In the genomic region with DNA sequence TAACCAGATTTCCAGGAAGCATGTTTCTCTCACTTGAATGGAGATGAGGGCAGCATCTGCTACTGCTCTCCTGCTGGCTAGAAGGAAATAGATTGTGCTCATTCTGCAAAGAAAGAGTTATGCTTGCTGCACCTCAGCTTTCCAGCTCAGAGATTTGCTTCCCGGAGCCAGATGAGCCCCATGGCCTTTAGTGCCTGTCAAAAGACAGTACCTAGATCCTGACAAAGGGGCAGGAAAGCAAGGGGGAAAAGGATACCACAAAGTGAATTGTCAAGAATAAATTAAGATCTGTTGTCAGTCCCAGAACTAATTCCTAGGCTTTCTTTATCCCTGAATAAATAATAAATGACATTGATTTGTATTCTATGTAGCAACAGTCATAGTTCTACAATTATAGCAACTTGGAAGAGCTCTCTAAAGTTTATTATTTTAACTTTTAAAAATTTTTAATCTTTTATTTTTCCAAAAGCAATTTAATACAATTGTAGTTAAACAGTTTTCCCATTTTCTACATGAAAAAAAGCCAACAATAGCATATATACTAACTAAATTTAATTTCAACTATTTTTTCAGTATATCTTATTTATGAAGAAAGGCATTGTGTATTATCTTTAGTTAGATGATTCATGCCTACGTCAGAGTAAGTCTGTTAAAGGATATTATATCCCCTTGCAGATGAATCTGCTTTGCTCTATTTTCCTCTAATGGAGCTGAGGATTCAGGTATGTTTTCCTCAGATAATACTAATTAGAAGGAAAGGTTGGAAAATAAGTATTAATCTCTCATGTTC, we compare ENCODE assay signal across 14 cellular contexts.
DNase-seq lines count a peak whose midpoint lies in the region; ATAC-seq lines count a peak whose summit lies in the region.
"Had no signal": no experiment of that assay in that cellular context is flagged by ENCODE, and none has a peak within 500 bp of the region (broad histone marks: within the 10 kb centered on the region; RNA-seq: fewer than 3 reads in every experiment).

No MANE protein-coding gene starts in this region.

- no peak overlapping the region for H3K18ac ChIP-seq in mesenchymal stem cell (ENCODE audit: low read depth in 1 of 2, low read length in 2 of 2)

- ATAC-seq in stimulated activated naive CD8-positive, alpha-beta T cell treated with anti-CD3 and anti-CD28 coated beads, Interleukin-15, Interleukin-2, amounts not matched to agents 100 U/mL and 50 U/mL, for 24 hours = no peak
- ATAC-seq: heart left ventricle, left cardiac atrium had no signal

- WGBS in mesenchymal stem cell = 43% methylated on average over 2 of the region's 2 CpGs

- no peak overlapping the region for H3K9ac ChIP-seq in mesenchymal stem cell (ENCODE audit: low read length)

- H3K79me1 ChIP-seq in mesenchymal stem cell (replicated peaks; ENCODE audit: low read length, poor library complexity, severe bottlenecking) = no peaks in the 10 kb centered on the region

- no peak overlapping the region for H3K23ac ChIP-seq in mesenchymal stem cell (ENCODE audit: low read length in 2 of 2)

- H2BK120ac ChIP-seq in mesenchymal stem cell (ENCODE audit: low read depth, low read length) = no peak overlapping the region

- no peak overlapping the region for H2BK12ac ChIP-seq in mesenchymal stem cell (ENCODE audit: low read length in 2 of 2)

- no peak overlapping the region for H3K14ac ChIP-seq in mesenchymal stem cell (ENCODE audit: low read length in 2 of 2)

- peak; percentile 76 for DNase-seq in DMS 273 treated with DMSO at 0.1 percent for 48 hours (lab: John Stamatoyannopoulos, UW)
- DNase-seq in NCI-H2227 treated with DMSO at 0.1 percent for 48 hours (lab: John Stamatoyannopoulos, UW) = peak; percentile 31
- peak; percentile 45 for DNase-seq in cerebellum (ENCODE audit: low spot score)
- DNase-seq in mesenchymal stem cell = no peak
- DNase-seq in islet precursor cell = no peak
- no peak for DNase-seq in DMS79 (lab: John Stamatoyannopoulos, UW)
- no peak for DNase-seq in NCI-H748 (lab: John Stamatoyannopoulos, UW; ENCODE audit: unreplicated experiment)
- no peak for DNase-seq in stimulated activated naive CD8-positive, alpha-beta T cell treated with anti-CD3 and anti-CD28 coated beads, Interleukin-15, Interleukin-2, amounts not matched to agents 100 U/mL and 50 U/mL, for 24 hours
- DNase-seq: activated naive CD4-positive, alpha-beta T cell treated with Interleukin-2 at 50 U/mL for 16 hours; heart left ventricle; left cardiac atrium; MV-4-11; stimulated activated CD4-positive, alpha-beta T cell treated with anti-CD3 and anti-CD28 coated beads, Interleukin-1b, Interleukin-23, amount 100 ng/mL, for 48 hours; testis had no signal

- no peak overlapping the region for H4K91ac ChIP-seq in mesenchymal stem cell (ENCODE audit: low read length)

- H2AFZ ChIP-seq in mesenchymal stem cell (ENCODE audit: low read depth, low read length) = no peak overlapping the region

- H2AK5ac ChIP-seq in mesenchymal stem cell (ENCODE audit: low read length, severe bottlenecking) = no peak overlapping the region

- no peaks in the 10 kb centered on the region for H3K27me3 ChIP-seq in mesenchymal stem cell (ENCODE audit: control insufficient read depth in 1 of 2, insufficient read depth in 1 of 2, low read length in 2 of 2)
- H3K27me3 ChIP-seq: heart left ventricle, testis had no signal

- peak overlapping the region; percentile 67 for H3K27ac ChIP-seq in mesenchymal stem cell (ENCODE audit: low read length, poor library complexity, severe bottlenecking)
- H3K27ac ChIP-seq: heart left ventricle, testis had no signal

- H3K4me2 ChIP-seq in mesenchymal stem cell (ENCODE audit: low read length, poor library complexity, severe bottlenecking) = no peak overlapping the region

- H3K4me3 ChIP-seq in mesenchymal stem cell (ENCODE audit: insufficient read depth in 1 of 2, low read depth in 1 of 2, low read length in 2 of 2) = no peak overlapping the region
- H3K4me3 ChIP-seq: heart left ventricle, testis had no signal

- peaks cover 1% of the 10 kb centered on the region for H3K4me1 ChIP-seq in mesenchymal stem cell (ENCODE audit: control insufficient read depth, insufficient read depth, low read depth, low read length)
- H3K4me1 ChIP-seq: testis had no signal

- no peak overlapping the region for H3K4ac ChIP-seq in mesenchymal stem cell (ENCODE audit: low read depth in 1 of 2, low read length in 2 of 2)

- no peaks in the 10 kb centered on the region for H3K36me3 ChIP-seq in mesenchymal stem cell (ENCODE audit: control insufficient read depth in 1 of 2, insufficient read depth in 2 of 2, low read depth in 1 of 2, low read length in 2 of 2)
- H3K36me3 ChIP-seq: heart left ventricle had no signal

- peak overlapping the region; percentile 4 for H4K8ac ChIP-seq in mesenchymal stem cell (ENCODE audit: low read length)

- H2BK15ac ChIP-seq in mesenchymal stem cell (ENCODE audit: low read depth, poor library complexity, severe bottlenecking) = no peak overlapping the region

- H2BK5ac ChIP-seq in mesenchymal stem cell (ENCODE audit: low read depth, low read length, poor library complexity, severe bottlenecking) = no peak overlapping the region

- no peaks in the 10 kb centered on the region for H3K9me3 ChIP-seq in mesenchymal stem cell (ENCODE audit: control insufficient read depth, low read length)
- H3K9me3 ChIP-seq: testis had no signal

Comparison
In these comparisons a context has a peak if more than half of its experiments do, and no peak if none do; other contexts are left out.
1. DNase-seq: peak in DMS 273 treated with DMSO at 0.1 percent for 48 hours (single experiment), NCI-H2227 treated with DMSO at 0.1 percent for 48 hours (single experiment) and cerebellum (single experiment); none in mesenchymal stem cell (single experiment), islet precursor cell (single experiment), DMS79 (single experiment), NCI-H748 (single experiment) and stimulated activated naive CD8-positive, alpha-beta T cell treated with anti-CD3 and anti-CD28 coated beads, Interleukin-15, Interleukin-2, amounts not matched to agents 100 U/mL and 50 U/mL, for 24 hours (single experiment).